7 cellular contexts compared by ENCODE assay signal in genomic region chr1:109532365-109533136, GRCh38. TPM values are rescaled to one million over a fixed set of nuclear protein-coding genes. Genes with fewer than 3 reads are reported as not detected.
DNase-seq lines count a peak whose midpoint lies in the region; ATAC-seq and FAIRE-seq lines count a peak whose summit lies in the region.

No MANE protein-coding gene starts in this region.

- peak; percentile 67 for DNase-seq in GM18507 (ENCODE audit: extremely low spot score, insufficient read length, low read depth)
- peak; percentile 87 for DNase-seq in NCI-H345 (lab: John Stamatoyannopoulos, UW)
- DNase-seq in activated CD4-positive, CD25-positive, alpha-beta regulatory T cell treated with anti-CD3 and anti-CD28 coated beads, Interleukin-2, amount 50 U/mL, for 16 hours (ENCODE audit: low read depth, low spot score), result peak; percentile 86
- DNase-seq in caudate nucleus (lab: John Stamatoyannopoulos, UW), result peak in 57 of 61 donors; percentile 35 to 89 (median 72)
- peak; percentile 70 to 80 for DNase-seq in left colon
- DNase-seq in stimulated activated CD4-positive, alpha-beta T cell treated with anti-CD3 and anti-CD28 coated beads, Interleukin-1b, Interleukin-23, amount 100 ng/mL, for 24 hours (ENCODE audit: low read depth in 4 of 4, low spot score in 1 of 4), result peak; percentile 85 to 89 (median 86)

- FAIRE-seq in GM18507 (lab: Jason Lieb, UNC), result peak; percentile 82

- ATAC-seq in HG03095 (IDR thresholded peaks at IDR 0.05; ENCODE audit: unreplicated experiment), result peak; percentile 69
- ATAC-seq in left colon, result peak; percentile 94

- intact Hi-C loops in left colon (cut with DNase I, micrococcal nuclease), result loop anchor here (5.0 kb wide), 3 partner anchors 35 to 265 kb away; partner anchors contain the start of gene CYB561D1 (in 1 of the 2)

- peak overlapping the region; percentile 53 for H3K27ac ChIP-seq in caudate nucleus (ENCODE audit: low read depth, low read length)

RNA-seq across cellular contexts. Expression of gene GPR61, which starts 7.1 kb away (rescaled TPM):
- total RNA-seq in left colon, result under 1 TPM in 1 of 2 donors, not detected in 1; 0.36 TPM

RNA-seq across cellular contexts. Expression of gene GNAI3, which starts 15.9 kb away (rescaled TPM):
- total RNA-seq in left colon, result 1 to 10 TPM; 7.0 to 7.7 TPM

RNA-seq across cellular contexts. Expression of gene AMIGO1, which starts 23.0 kb away (rescaled TPM):
- total RNA-seq in left colon, result 1 to 10 TPM; 3.8 to 5.6 TPM

RNA-seq across cellular contexts. Expression of gene CYB561D1, which starts 38.7 kb away (rescaled TPM):
- 10 to 100 TPM; 10.0 to 18.7 TPM for total RNA-seq in left colon

RNA-seq across cellular contexts. Expression of gene ATXN7L2, which starts 48.8 kb away (rescaled TPM):
- total RNA-seq in left colon, result 1 to 10 TPM; 1.8 to 1.9 TPM

Comparison
In these comparisons a context has a peak if more than half of its experiments do, and no peak if none do; other contexts are left out.
1. Peak in every context shown above with its lines: DNase-seq, ATAC-seq and H3K27ac ChIP-seq.